Comparison of ENCODE assay signal across 16 cellular contexts in the genomic region with DNA sequence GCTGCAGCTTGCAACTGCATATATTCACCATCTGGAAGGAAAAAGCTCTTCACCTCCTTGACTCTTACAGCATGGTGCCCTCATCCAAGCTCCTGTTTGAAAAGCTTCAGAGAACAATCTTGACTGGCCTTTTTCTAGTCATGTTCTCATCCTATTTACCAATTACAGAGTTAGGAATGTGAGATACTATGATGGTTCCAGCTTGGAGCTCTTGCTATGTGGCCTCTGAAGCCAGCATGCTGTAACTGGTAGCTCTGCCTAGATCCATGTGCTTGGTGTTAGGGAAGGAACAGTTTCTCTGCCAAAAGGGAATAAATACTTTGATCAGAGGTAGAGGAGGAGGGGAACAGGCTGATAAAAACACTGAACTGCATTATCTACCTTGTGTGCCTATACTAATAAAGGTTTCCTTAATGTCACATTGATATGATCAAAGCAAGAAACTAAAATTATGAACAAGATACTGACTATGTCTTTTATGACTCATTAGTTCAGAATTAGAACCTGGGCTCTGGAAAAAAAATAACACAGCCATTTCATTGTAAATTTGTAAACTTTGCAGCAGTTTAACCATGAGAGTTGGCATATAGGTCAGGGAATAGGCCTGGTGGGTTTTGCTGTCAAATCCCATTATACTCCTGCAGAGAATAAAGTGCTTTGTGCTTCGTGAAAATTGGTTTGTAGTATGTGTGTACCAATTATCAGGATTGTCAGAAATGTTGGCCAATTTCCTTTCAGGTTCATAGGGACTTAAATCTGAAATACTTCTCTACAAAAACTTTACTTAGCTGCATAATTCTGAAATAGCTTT.
DNase-seq lines count a peak whose midpoint lies in the region; ATAC-seq and TF ChIP-seq lines count a peak whose summit lies in the region.
"Had no signal": no experiment of that assay in that cellular context is flagged by ENCODE, and none has a peak within 500 bp of the region (broad histone marks: within the 10 kb centered on the region; RNA-seq: fewer than 3 reads in every experiment).

No MANE protein-coding gene starts in this region.

- H3K4me2 ChIP-seq in skeletal muscle satellite cell (ENCODE audit: low read length), result peak overlapping the region; percentile 51

- H3K4me3 ChIP-seq in adipocyte (ENCODE audit: low read length) (peak overlapping the region; percentile 7), skeletal muscle satellite cell (ENCODE audit: low read length) (peak overlapping the region; percentile 0)
- H3K4me3 ChIP-seq: sigmoid colon had no signal

- H3K9me3 ChIP-seq in adipocyte (ENCODE audit: control insufficient read depth, low read length) (peaks cover 16% of the 10 kb centered on the region), skeletal muscle satellite cell (replicated peaks; ENCODE audit: low read length) (no peaks in the 10 kb centered on the region)
- H3K9me3 ChIP-seq: sigmoid colon had no signal

- DNase-seq in ELR (ENCODE audit: low read depth) (peak; percentile 36), adipocyte (ENCODE audit: low read depth) (peak; percentile 39), kidney tubule cell (ENCODE audit: low spot score) (peak; percentile 9), GM20000 (ENCODE audit: low spot score) (no peak)
- DNase-seq in stimulated activated CD4-positive, alpha-beta T cell treated with anti-CD3 and anti-CD28 coated beads, Interleukin-4, amount 100 ng/mL, for 1 hour, result no peak
- DNase-seq: activated CD4-positive, alpha-beta T cell treated with anti-CD3 and anti-CD28 coated beads, Interleukin-2, amount 50 U/mL, for 4 hours; activated naive CD4-positive, alpha-beta T cell; activated T-cell treated with anti-CD3 and anti-CD28 coated beads for 4 hours; KG1; NCI-H1048; NCI-H526; OCI-M1; sigmoid colon; substantia nigra had no signal

- no peak for ATAC-seq in GM19351 (IDR thresholded peaks at IDR 0.05; ENCODE audit: unreplicated experiment)

- H3K36me3 ChIP-seq in adipocyte (ENCODE audit: control insufficient read depth, insufficient read depth, low read length, severe bottlenecking) (no peaks in the 10 kb centered on the region), skeletal muscle satellite cell (ENCODE audit: insufficient read depth, low read length) (no peaks in the 10 kb centered on the region)
- H3K36me3 ChIP-seq: sigmoid colon had no signal

- H3K9ac ChIP-seq in adipocyte (ENCODE audit: low read length) (peak overlapping the region; percentile 18), skeletal muscle satellite cell (ENCODE audit: low read depth, low read length) (peak overlapping the region; percentile 15)

- no peaks in the 10 kb centered on the region for H3K27me3 ChIP-seq in adipocyte (replicated peaks; ENCODE audit: control insufficient read depth, insufficient read depth, low read length)
- H3K27me3 ChIP-seq in skeletal muscle satellite cell (ENCODE audit: control insufficient read depth, insufficient read depth, low read length), result no peaks in the 10 kb centered on the region
- H3K27me3 ChIP-seq: sigmoid colon had no signal

- no peak for TF ChIP-seq CTCF in GM20000 (IDR thresholded peaks at IDR 0.05; ENCODE audit: extremely low read depth, missing control alignments)

- H3K4me1 ChIP-seq in adipocyte (ENCODE audit: control insufficient read depth, insufficient read depth, low read length) (peaks cover 32% of the 10 kb centered on the region), skeletal muscle satellite cell (ENCODE audit: control insufficient read depth, insufficient read depth, low read length) (peaks cover 55% of the 10 kb centered on the region)
- H3K4me1 ChIP-seq: sigmoid colon had no signal

Comparison
In these comparisons a context has a peak if more than half of its experiments do, and no peak if none do; other contexts are left out.
1. DNase-seq: peak in ELR (single experiment), adipocyte (single experiment) and kidney tubule cell (single experiment); none in GM20000 (single experiment) and stimulated activated CD4-positive, alpha-beta T cell treated with anti-CD3 and anti-CD28 coated beads, Interleukin-4, amount 100 ng/mL, for 1 hour (single experiment).